ENCODE assay signal across 17 cellular contexts in genomic region chr4:29852537-29852936, GRCh38.
A peak's percentile ranks its signal among the peaks of the same experiment; 100 is the strongest.
DNase-seq lines count a peak whose midpoint lies in the region; ATAC-seq and TF ChIP-seq lines count a peak whose summit lies in the region.
"Had no signal": no experiment of that assay in that cellular context is flagged by ENCODE, and none has a peak within 500 bp of the region (broad histone marks: within the 10 kb centered on the region; RNA-seq: fewer than 3 reads in every experiment).

No MANE protein-coding gene starts in this region.

- H3K4me2 ChIP-seq in GM23248 (ENCODE audit: unreplicated experiment) (no peak overlapping the region), mesenchymal stem cell (ENCODE audit: low read length, poor library complexity, severe bottlenecking) (no peak overlapping the region)

- no peaks in the 10 kb centered on the region for H3F3A ChIP-seq in GM23248 (ENCODE audit: insufficient read depth)

- H3K4me1 ChIP-seq in GM23248 (ENCODE audit: insufficient read depth) = no peaks in the 10 kb centered on the region
- H3K4me1 ChIP-seq in mesenchymal stem cell (ENCODE audit: control insufficient read depth, insufficient read depth, low read depth, low read length) = no peaks in the 10 kb centered on the region
- H3K4me1 ChIP-seq: Caco-2 had no signal

- H3K9me3 ChIP-seq in GM23248 (ENCODE audit: low read depth) = no peaks in the 10 kb centered on the region
- H3K9me3 ChIP-seq in mesenchymal stem cell (ENCODE audit: control insufficient read depth, low read length) = peaks cover 23% of the 10 kb centered on the region
- H3K9me3 ChIP-seq: Caco-2 had no signal

- H3K27me3 ChIP-seq in GM23248 (replicated peaks; ENCODE audit: insufficient read depth) = no peaks in the 10 kb centered on the region
- H3K27me3 ChIP-seq in mesenchymal stem cell (ENCODE audit: control insufficient read depth in 1 of 2, insufficient read depth in 1 of 2, low read length in 2 of 2) = no peaks in the 10 kb centered on the region

- in situ Hi-C loops in GM23248 (cut with MboI) = no loop called here

- no peak overlapping the region for H3K14ac ChIP-seq in mesenchymal stem cell (ENCODE audit: low read length in 2 of 2)

- H3K4me3 ChIP-seq in GM23248 = no peak overlapping the region
- H3K4me3 ChIP-seq in mesenchymal stem cell (ENCODE audit: insufficient read depth in 1 of 2, low read depth in 1 of 2, low read length in 2 of 2) = no peak overlapping the region

- peak; percentile 63 for TF ChIP-seq EP300 in Ishikawa (IDR thresholded peaks at IDR 0.05; ENCODE audit: borderline replicate concordance)

- H2BK5ac ChIP-seq in mesenchymal stem cell (ENCODE audit: low read depth, low read length, poor library complexity, severe bottlenecking) = no peak overlapping the region

- H3K23ac ChIP-seq in mesenchymal stem cell (ENCODE audit: low read length in 2 of 2) = no peak overlapping the region

- no peak for TF ChIP-seq RAD21 in Ishikawa (IDR thresholded peaks at IDR 0.05; ENCODE audit: low read depth)

- H2AK5ac ChIP-seq in mesenchymal stem cell (ENCODE audit: low read length, severe bottlenecking) = no peak overlapping the region

- H2AFZ ChIP-seq in GM23248 = no peak overlapping the region
- no peak overlapping the region for H2AFZ ChIP-seq in mesenchymal stem cell (ENCODE audit: low read depth, low read length)

- no peak overlapping the region for H3K27ac ChIP-seq in GM23248
- H3K27ac ChIP-seq in mesenchymal stem cell (ENCODE audit: low read length, poor library complexity, severe bottlenecking) = no peak overlapping the region
- H3K27ac ChIP-seq: C4-2B, RWPE1 had no signal

- H4K91ac ChIP-seq in mesenchymal stem cell (ENCODE audit: low read length) = no peak overlapping the region

- ATAC-seq in GM18517 (IDR thresholded peaks at IDR 0.05; ENCODE audit: unreplicated experiment) = no peak
- ATAC-seq: PC-3, T-helper 17 cell had no signal

- no peaks in the 10 kb centered on the region for H3K79me2 ChIP-seq in GM23248 (ENCODE audit: insufficient read depth)

- no peaks in the 10 kb centered on the region for H3K79me1 ChIP-seq in mesenchymal stem cell (replicated peaks; ENCODE audit: low read length, poor library complexity, severe bottlenecking)

- H2BK12ac ChIP-seq in mesenchymal stem cell (ENCODE audit: low read length in 2 of 2) = no peak overlapping the region

- H3K36me3 ChIP-seq in GM23248 (ENCODE audit: low read depth) (no peaks in the 10 kb centered on the region), mesenchymal stem cell (ENCODE audit: control insufficient read depth in 1 of 2, insufficient read depth in 2 of 2, low read depth in 1 of 2, low read length in 2 of 2) (no peaks in the 10 kb centered on the region)

- H2BK15ac ChIP-seq in mesenchymal stem cell (ENCODE audit: low read depth, poor library complexity, severe bottlenecking) = no peak overlapping the region

- H3K9me2 ChIP-seq in GM23248 (ENCODE audit: insufficient read depth) = no peaks in the 10 kb centered on the region

- no peak overlapping the region for H3K4ac ChIP-seq in mesenchymal stem cell (ENCODE audit: low read depth in 1 of 2, low read length in 2 of 2)

- H3K18ac ChIP-seq in mesenchymal stem cell (ENCODE audit: low read depth in 1 of 2, low read length in 2 of 2) = no peak overlapping the region

- H3K9ac ChIP-seq in GM23248 (no peak overlapping the region), mesenchymal stem cell (ENCODE audit: low read length) (no peak overlapping the region)

- H2BK120ac ChIP-seq in mesenchymal stem cell (ENCODE audit: low read depth, low read length) = no peak overlapping the region

- H4K20me1 ChIP-seq in GM23248 (ENCODE audit: insufficient read depth) = no peaks in the 10 kb centered on the region

- DNase-seq in COR-L47 (lab: John Stamatoyannopoulos, UW) = peak; percentile 96
- peak; percentile 63 for DNase-seq in NCI-H2029 (lab: John Stamatoyannopoulos, UW)
- peak; percentile 90 for DNase-seq in NCI-H345 (lab: John Stamatoyannopoulos, UW)
- no peak for DNase-seq in GM23248
- DNase-seq in mucosa of gallbladder (ENCODE audit: low spot score) = no peak
- no peak for DNase-seq in mesenchymal stem cell
- DNase-seq: Caco-2, DMS79, HCEC 1CT, NCI-H187 treated with DMSO at 0.1 percent for 48 hours, NCI-H526, PC-3, T-helper 17 cell had no signal

- H4K8ac ChIP-seq in mesenchymal stem cell (ENCODE audit: low read length) = no peak overlapping the region

TF ChIP-seq in Ishikawa, 13 proteins besides CTCF, POLR2A, EP300 and RAD21:
- TF ChIP-seq TCF12 (IDR thresholded peaks at IDR 0.05; ENCODE audit: low read depth) = peak; percentile 75
- TF ChIP-seq CEBPB (IDR thresholded peaks at IDR 0.05) = no peak
- peak; percentile 78 for TF ChIP-seq NFIC (IDR thresholded peaks at IDR 0.05)
- no peak for TF ChIP-seq TAF1 (IDR thresholded peaks at IDR 0.05; ENCODE audit: low read depth)

Comparison
In these comparisons a context has a peak if more than half of its experiments do, and no peak if none do; other contexts are left out.
1. DNase-seq: peak in COR-L47 (single experiment), NCI-H2029 (single experiment) and NCI-H345 (single experiment); none in GM23248 (single experiment), mucosa of gallbladder (single experiment) and mesenchymal stem cell (single experiment).